ENCODE assay signal across 29 cellular contexts in genomic region chr1:62394646-62395045, GRCh38.
"Had no signal": no experiment of that assay in that cellular context is flagged by ENCODE, and none has a peak within 500 bp of the region (broad histone marks: within the 10 kb centered on the region; RNA-seq: fewer than 3 reads in every experiment).

No MANE protein-coding gene starts in this region.

- H3K27me3 ChIP-seq: ascending aorta, cardiac muscle cell had no signal

- H3K9me3 ChIP-seq: ascending aorta had no signal

- H3K4me3 ChIP-seq: ascending aorta, cardiac muscle cell had no signal

- H3K4me3 Mint-ChIP-seq: activated B cell treated with CpG ODN at 0.5 μM for 24 hours; activated CD4-positive, alpha-beta memory T cell treated with anti-CD3 and anti-CD28 coated beads for 36 hours; activated CD4-positive, alpha-beta T cell treated with anti-CD3 and anti-CD28 coated beads, Interleukin-2, amount 10 ng/mL, durations not matched to agents 24 days and 14 days; activated CD8-positive, alpha-beta T cell treated with anti-CD3 and anti-CD28 coated beads for 36 hours; activated naive CD4-positive, alpha-beta T cell treated with anti-CD3 and anti-CD28 coated beads, Interleukin-2, amount 10 ng/mL, durations not matched to agents 7 days and 5 days; activated naive CD4-positive, alpha-beta T cell treated with anti-CD3 and anti-CD28 coated beads, Interleukin-2, amount 50 U/mL, for 24 hours; activated naive CD8-positive, alpha-beta T cell; activated T-cell treated with anti-CD3 and anti-CD28 coated beads, Interleukin-2, amount 50 U/mL, for 24 hours; brain; T-helper 1 cell treated with Interleukin-12 subunit alpha and Interleukin-12 subunit beta and Interleukin-4 antibody, amounts not matched to agents 30 μg/mL and 1 μg/mL, for 36 hours; T-helper 2 cell treated with Interferon-gamma antibody and Interleukin-4, amounts not matched to agents 5 μg/mL and 100 μg/mL, for 36 hours had no signal

- H3K36me3 ChIP-seq: ascending aorta, cardiac muscle cell had no signal

- H3K4me1 ChIP-seq: ascending aorta had no signal

- DNase-seq: activated B cell treated with CpG ODN at 0.5 μM for 24 hours; activated CD4-positive, alpha-beta memory T cell treated with anti-CD3 and anti-CD28 coated beads for 36 hours; activated CD4-positive, alpha-beta T cell treated with anti-CD3 and anti-CD28 coated beads for 4 hours; activated CD4-positive, alpha-beta T cell treated with anti-CD3 and anti-CD28 coated beads, Interleukin-2, amount 10 ng/mL, durations not matched to agents 24 days and 14 days; activated CD4-positive, alpha-beta T cell treated with anti-CD3 and anti-CD28 coated beads, Interleukin-2, amount 50 U/mL, for 1 hour; activated CD4-positive, alpha-beta T cell treated with anti-CD3 and anti-CD28 coated beads, Interleukin-2, amount 50 U/mL, for 4 hours; activated CD4-positive, CD25-positive, alpha-beta regulatory T cell treated with anti-CD3 and anti-CD28 coated beads, Interleukin-2, amount 50 U/mL, for 72 hours; activated CD8-positive, alpha-beta memory T cell treated with anti-CD3 and anti-CD28 coated beads, Interleukin-2, amount 50 U/mL, for 48 hours; activated CD8-positive, alpha-beta T cell treated with anti-CD3 and anti-CD28 coated beads for 36 hours; activated effector memory CD4-positive, alpha-beta T cell treated with Interleukin-2 at 50 U/mL for 16 hours; activated gamma-delta T cell; activated naive CD4-positive, alpha-beta T cell treated with anti-CD3 and anti-CD28 coated beads, Interleukin-2, amount 10 ng/mL, durations not matched to agents 7 days and 5 days; activated naive CD4-positive, alpha-beta T cell treated with Interleukin-2 at 50 U/mL for 16 hours; activated T-cell treated with anti-CD3 and anti-CD28 coated beads, Interleukin-2, amount 50 U/mL, for 24 hours; activated T-cell treated with anti-CD3 and anti-CD28 coated beads, Interleukin-2, amount 50 U/mL, for 48 hours; central memory CD4-positive, alpha-beta T cell; SW 1271; T-helper 1 cell; T-helper 2 cell; T-helper 9 cell had no signal

- H3K27ac ChIP-seq: ascending aorta, cardiac muscle cell, VCaP had no signal

- H3K36me3 Mint-ChIP-seq: activated CD4-positive, alpha-beta memory T cell treated with anti-CD3 and anti-CD28 coated beads for 36 hours; activated naive CD4-positive, alpha-beta T cell treated with anti-CD3 and anti-CD28 coated beads, Interleukin-2, amount 10 ng/mL, durations not matched to agents 7 days and 5 days; activated naive CD4-positive, alpha-beta T cell treated with anti-CD3 and anti-CD28 coated beads, Interleukin-2, amount 50 U/mL, for 24 hours; activated naive CD8-positive, alpha-beta T cell; brain had no signal

- ATAC-seq: activated CD8-positive, alpha-beta T cell treated with anti-CD3 and anti-CD28 coated beads for 36 hours had no signal

- H3K9me3 Mint-ChIP-seq: activated B cell treated with CpG ODN at 0.5 μM for 24 hours; activated CD4-positive, alpha-beta memory T cell treated with anti-CD3 and anti-CD28 coated beads for 36 hours; activated CD4-positive, alpha-beta T cell treated with anti-CD3 and anti-CD28 coated beads, Interleukin-2, amount 10 ng/mL, durations not matched to agents 24 days and 14 days; activated CD8-positive, alpha-beta T cell treated with anti-CD3 and anti-CD28 coated beads for 36 hours; activated naive CD4-positive, alpha-beta T cell treated with anti-CD3 and anti-CD28 coated beads, Interleukin-2, amount 10 ng/mL, durations not matched to agents 7 days and 5 days; activated naive CD4-positive, alpha-beta T cell treated with anti-CD3 and anti-CD28 coated beads, Interleukin-2, amount 50 U/mL, for 24 hours; activated T-cell treated with anti-CD3 and anti-CD28 coated beads, Interleukin-2, amount 50 U/mL, for 24 hours; activated T-helper 2 cell treated with anti-CD3 and anti-CD28 coated beads, Interferon-gamma antibody, Interleukin-2, Interleukin-4, amounts not matched to agents 10 μg/mL and 5 μg/mL and 100 μg/mL, durations not matched to agents 14 hours and 24 hours and 36 hours; T-helper 1 cell treated with Interleukin-12 subunit alpha and Interleukin-12 subunit beta and Interleukin-4 antibody, amounts not matched to agents 30 μg/mL and 1 μg/mL, for 36 hours; T-helper 2 cell treated with Interferon-gamma antibody and Interleukin-4, amounts not matched to agents 5 μg/mL and 100 μg/mL, for 36 hours had no signal

- H3K27me3 Mint-ChIP-seq: activated CD4-positive, alpha-beta memory T cell treated with anti-CD3 and anti-CD28 coated beads for 36 hours; activated CD8-positive, alpha-beta T cell treated with anti-CD3 and anti-CD28 coated beads for 36 hours; activated naive CD4-positive, alpha-beta T cell treated with anti-CD3 and anti-CD28 coated beads, Interleukin-2, amount 50 U/mL, for 24 hours; activated naive CD8-positive, alpha-beta T cell had no signal

- H3K27ac Mint-ChIP-seq: activated B cell treated with CpG ODN at 0.5 μM for 24 hours; activated CD4-positive, alpha-beta memory T cell treated with anti-CD3 and anti-CD28 coated beads for 36 hours; activated CD4-positive, alpha-beta T cell treated with anti-CD3 and anti-CD28 coated beads, Interleukin-2, amount 10 ng/mL, durations not matched to agents 24 days and 14 days; activated CD8-positive, alpha-beta T cell treated with anti-CD3 and anti-CD28 coated beads for 36 hours; activated naive CD4-positive, alpha-beta T cell treated with anti-CD3 and anti-CD28 coated beads, Interleukin-2, amount 10 ng/mL, durations not matched to agents 7 days and 5 days; activated naive CD4-positive, alpha-beta T cell treated with anti-CD3 and anti-CD28 coated beads, Interleukin-2, amount 50 U/mL, for 24 hours; activated naive CD8-positive, alpha-beta T cell; activated T-cell treated with anti-CD3 and anti-CD28 coated beads, Interleukin-2, amount 50 U/mL, for 24 hours; activated T-helper 2 cell treated with anti-CD3 and anti-CD28 coated beads, Interferon-gamma antibody, Interleukin-2, Interleukin-4, amounts not matched to agents 10 μg/mL and 5 μg/mL and 100 μg/mL, durations not matched to agents 14 hours and 24 hours and 36 hours; brain; T-helper 1 cell treated with Interleukin-12 subunit alpha and Interleukin-12 subunit beta and Interleukin-4 antibody, amounts not matched to agents 30 μg/mL and 1 μg/mL, for 36 hours; T-helper 2 cell treated with Interferon-gamma antibody and Interleukin-4, amounts not matched to agents 5 μg/mL and 100 μg/mL, for 36 hours had no signal

- H3K4me1 Mint-ChIP-seq: activated B cell treated with CpG ODN at 0.5 μM for 24 hours; activated CD4-positive, alpha-beta T cell treated with anti-CD3 and anti-CD28 coated beads, Interleukin-2, amount 10 ng/mL, durations not matched to agents 24 days and 14 days; activated naive CD4-positive, alpha-beta T cell treated with anti-CD3 and anti-CD28 coated beads, Interleukin-2, amount 10 ng/mL, durations not matched to agents 7 days and 5 days; activated naive CD4-positive, alpha-beta T cell treated with anti-CD3 and anti-CD28 coated beads, Interleukin-2, amount 50 U/mL, for 24 hours had no signal
